Comparison of ENCODE assay signal across 1 cellular context in the genomic region with DNA sequence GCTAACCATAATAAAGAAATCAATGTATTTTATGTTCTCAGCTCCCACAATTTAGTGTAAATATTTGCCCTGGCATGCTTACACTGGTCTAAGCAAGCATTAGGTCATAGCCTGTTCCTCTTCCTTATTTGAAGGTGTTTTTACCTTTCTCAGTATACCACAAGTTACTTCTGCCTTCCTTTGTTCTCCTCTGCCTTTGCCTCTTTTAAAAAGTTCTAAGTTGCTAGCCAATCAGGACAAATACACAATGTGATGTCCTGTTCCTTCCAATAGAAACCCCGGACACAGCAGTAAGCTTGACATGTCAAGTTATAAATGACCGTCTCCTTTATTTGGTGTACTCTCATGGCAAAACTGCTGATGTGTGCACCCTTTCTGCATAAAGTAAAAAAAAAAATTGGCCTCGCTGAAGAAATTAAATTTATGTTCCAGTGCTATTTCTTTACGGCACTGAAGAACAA.
TF ChIP-seq lines count a peak whose summit lies in the region.

No MANE protein-coding gene starts in this region.

TF ChIP-seq in HepG2, 621 proteins besides CTCF, POLR2A, EP300 and RAD21 (continued from another document and continues in another):
- TF ChIP-seq, protein P1, sequence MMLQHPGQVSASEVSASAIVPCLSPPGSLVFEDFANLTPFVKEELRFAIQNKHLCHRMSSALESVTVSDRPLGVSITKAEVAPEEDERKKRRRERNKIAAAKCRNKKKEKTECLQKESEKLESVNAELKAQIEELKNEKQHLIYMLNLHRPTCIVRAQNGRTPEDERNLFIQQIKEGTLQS (CRISPR knock-in tag; IDR thresholded peaks at IDR 0.05): peak; percentile 47; the same call in 1 of the 2 replicates
- TF ChIP-seq DR1 (CRISPR knock-in tag; IDR thresholded peaks at IDR 0.05): no peak
- no peak; the same call in 1 of the 2 replicates for TF ChIP-seq GATA4 (IDR thresholded peaks at IDR 0.05; ENCODE audit: borderline replicate concordance, low read depth)
- no peak for TF ChIP-seq YY1 (IDR thresholded peaks at IDR 0.05; ENCODE audit: insufficient read depth, insufficient replicate concordance, low read depth, low read length)
- no peak for TF ChIP-seq ZFP90 (CRISPR knock-in tag; IDR thresholded peaks at IDR 0.05; ENCODE audit: borderline replicate concordance)
- no peak for TF ChIP-seq PAX8 (CRISPR knock-in tag; IDR thresholded peaks at IDR 0.05; ENCODE audit: borderline replicate concordance)
- TF ChIP-seq, protein P2, sequence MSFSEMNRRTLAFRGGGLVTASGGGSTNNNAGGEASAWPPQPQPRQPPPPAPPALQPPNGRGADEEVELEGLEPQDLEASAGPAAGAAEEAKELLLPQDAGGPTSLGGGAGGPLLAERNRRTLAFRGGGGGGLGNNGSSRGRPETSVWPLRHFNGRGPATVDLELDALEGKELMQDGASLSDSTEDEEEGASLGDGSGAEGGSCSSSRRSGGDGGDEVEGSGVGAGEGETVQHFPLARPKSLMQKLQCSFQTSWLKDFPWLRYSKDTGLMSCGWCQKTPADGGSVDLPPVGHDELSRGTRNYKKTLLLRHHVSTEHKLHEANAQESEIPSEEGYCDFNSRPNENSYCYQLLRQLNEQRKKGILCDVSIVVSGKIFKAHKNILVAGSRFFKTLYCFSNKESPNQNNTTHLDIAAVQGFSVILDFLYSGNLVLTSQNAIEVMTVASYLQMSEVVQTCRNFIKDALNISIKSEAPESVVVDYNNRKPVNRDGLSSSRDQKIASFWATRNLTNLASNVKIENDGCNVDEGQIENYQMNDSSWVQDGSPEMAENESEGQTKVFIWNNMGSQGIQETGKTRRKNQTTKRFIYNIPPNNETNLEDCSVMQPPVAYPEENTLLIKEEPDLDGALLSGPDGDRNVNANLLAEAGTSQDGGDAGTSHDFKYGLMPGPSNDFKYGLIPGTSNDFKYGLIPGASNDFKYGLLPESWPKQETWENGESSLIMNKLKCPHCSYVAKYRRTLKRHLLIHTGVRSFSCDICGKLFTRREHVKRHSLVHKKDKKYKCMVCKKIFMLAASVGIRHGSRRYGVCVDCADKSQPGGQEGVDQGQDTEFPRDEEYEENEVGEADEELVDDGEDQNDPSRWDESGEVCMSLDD (CRISPR knock-in tag; IDR thresholded peaks at IDR 0.05; ENCODE audit: borderline replicate concordance): no peak
- TF ChIP-seq ZNF253 (CRISPR knock-in tag; IDR thresholded peaks at IDR 0.05; ENCODE audit: borderline replicate concordance): no peak
- TF ChIP-seq ZNF274 (CRISPR knock-in tag; IDR thresholded peaks at IDR 0.05): no peak
- TF ChIP-seq, protein P3, sequence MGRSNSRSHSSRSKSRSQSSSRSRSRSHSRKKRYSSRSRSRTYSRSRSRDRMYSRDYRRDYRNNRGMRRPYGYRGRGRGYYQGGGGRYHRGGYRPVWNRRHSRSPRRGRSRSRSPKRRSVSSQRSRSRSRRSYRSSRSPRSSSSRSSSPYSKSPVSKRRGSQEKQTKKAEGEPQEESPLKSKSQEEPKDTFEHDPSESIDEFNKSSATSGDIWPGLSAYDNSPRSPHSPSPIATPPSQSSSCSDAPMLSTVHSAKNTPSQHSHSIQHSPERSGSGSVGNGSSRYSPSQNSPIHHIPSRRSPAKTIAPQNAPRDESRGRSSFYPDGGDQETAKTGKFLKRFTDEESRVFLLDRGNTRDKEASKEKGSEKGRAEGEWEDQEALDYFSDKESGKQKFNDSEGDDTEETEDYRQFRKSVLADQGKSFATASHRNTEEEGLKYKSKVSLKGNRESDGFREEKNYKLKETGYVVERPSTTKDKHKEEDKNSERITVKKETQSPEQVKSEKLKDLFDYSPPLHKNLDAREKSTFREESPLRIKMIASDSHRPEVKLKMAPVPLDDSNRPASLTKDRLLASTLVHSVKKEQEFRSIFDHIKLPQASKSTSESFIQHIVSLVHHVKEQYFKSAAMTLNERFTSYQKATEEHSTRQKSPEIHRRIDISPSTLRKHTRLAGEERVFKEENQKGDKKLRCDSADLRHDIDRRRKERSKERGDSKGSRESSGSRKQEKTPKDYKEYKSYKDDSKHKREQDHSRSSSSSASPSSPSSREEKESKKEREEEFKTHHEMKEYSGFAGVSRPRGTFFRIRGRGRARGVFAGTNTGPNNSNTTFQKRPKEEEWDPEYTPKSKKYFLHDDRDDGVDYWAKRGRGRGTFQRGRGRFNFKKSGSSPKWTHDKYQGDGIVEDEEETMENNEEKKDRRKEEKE (IDR thresholded peaks at IDR 0.05): no peak
- no peak for TF ChIP-seq FOXP1 (IDR thresholded peaks at IDR 0.05)
- TF ChIP-seq FOXP1 (CRISPR knock-in tag; IDR thresholded peaks at IDR 0.05): peak; percentile 63; the same call in 1 of the 2 replicates
- TF ChIP-seq, protein P4, sequence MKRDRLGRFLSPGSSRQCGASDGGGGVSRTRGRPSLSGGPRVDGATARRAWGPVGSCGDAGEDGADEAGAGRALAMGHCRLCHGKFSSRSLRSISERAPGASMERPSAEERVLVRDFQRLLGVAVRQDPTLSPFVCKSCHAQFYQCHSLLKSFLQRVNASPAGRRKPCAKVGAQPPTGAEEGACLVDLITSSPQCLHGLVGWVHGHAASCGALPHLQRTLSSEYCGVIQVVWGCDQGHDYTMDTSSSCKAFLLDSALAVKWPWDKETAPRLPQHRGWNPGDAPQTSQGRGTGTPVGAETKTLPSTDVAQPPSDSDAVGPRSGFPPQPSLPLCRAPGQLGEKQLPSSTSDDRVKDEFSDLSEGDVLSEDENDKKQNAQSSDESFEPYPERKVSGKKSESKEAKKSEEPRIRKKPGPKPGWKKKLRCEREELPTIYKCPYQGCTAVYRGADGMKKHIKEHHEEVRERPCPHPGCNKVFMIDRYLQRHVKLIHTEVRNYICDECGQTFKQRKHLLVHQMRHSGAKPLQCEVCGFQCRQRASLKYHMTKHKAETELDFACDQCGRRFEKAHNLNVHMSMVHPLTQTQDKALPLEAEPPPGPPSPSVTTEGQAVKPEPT (CRISPR knock-in tag; IDR thresholded peaks at IDR 0.05; ENCODE audit: low read depth): no peak
- no peak for TF ChIP-seq ETV6 (CRISPR knock-in tag; conservative IDR thresholded peaks at IDR 0.05)
- TF ChIP-seq JUND (CRISPR knock-in tag; IDR thresholded peaks at IDR 0.05): no peak
- TF ChIP-seq, protein P5, sequence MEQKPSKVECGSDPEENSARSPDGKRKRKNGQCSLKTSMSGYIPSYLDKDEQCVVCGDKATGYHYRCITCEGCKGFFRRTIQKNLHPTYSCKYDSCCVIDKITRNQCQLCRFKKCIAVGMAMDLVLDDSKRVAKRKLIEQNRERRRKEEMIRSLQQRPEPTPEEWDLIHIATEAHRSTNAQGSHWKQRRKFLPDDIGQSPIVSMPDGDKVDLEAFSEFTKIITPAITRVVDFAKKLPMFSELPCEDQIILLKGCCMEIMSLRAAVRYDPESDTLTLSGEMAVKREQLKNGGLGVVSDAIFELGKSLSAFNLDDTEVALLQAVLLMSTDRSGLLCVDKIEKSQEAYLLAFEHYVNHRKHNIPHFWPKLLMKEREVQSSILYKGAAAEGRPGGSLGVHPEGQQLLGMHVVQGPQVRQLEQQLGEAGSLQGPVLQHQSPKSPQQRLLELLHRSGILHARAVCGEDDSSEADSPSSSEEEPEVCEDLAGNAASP (CRISPR knock-in tag; IDR thresholded peaks at IDR 0.05; ENCODE audit: borderline replicate concordance): no peak
- TF ChIP-seq MYNN (CRISPR knock-in tag; IDR thresholded peaks at IDR 0.05; ENCODE audit: low read depth): no peak
- no peak for TF ChIP-seq ZNF101 (CRISPR knock-in tag; IDR thresholded peaks at IDR 0.05; ENCODE audit: borderline replicate concordance, low read depth)
- TF ChIP-seq, protein P6, sequence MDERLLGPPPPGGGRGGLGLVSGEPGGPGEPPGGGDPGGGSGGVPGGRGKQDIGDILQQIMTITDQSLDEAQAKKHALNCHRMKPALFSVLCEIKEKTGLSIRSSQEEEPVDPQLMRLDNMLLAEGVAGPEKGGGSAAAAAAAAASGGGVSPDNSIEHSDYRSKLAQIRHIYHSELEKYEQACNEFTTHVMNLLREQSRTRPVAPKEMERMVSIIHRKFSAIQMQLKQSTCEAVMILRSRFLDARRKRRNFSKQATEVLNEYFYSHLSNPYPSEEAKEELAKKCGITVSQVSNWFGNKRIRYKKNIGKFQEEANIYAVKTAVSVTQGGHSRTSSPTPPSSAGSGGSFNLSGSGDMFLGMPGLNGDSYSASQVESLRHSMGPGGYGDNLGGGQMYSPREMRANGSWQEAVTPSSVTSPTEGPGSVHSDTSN (CRISPR knock-in tag; IDR thresholded peaks at IDR 0.05): no peak
- TF ChIP-seq, protein P7, sequence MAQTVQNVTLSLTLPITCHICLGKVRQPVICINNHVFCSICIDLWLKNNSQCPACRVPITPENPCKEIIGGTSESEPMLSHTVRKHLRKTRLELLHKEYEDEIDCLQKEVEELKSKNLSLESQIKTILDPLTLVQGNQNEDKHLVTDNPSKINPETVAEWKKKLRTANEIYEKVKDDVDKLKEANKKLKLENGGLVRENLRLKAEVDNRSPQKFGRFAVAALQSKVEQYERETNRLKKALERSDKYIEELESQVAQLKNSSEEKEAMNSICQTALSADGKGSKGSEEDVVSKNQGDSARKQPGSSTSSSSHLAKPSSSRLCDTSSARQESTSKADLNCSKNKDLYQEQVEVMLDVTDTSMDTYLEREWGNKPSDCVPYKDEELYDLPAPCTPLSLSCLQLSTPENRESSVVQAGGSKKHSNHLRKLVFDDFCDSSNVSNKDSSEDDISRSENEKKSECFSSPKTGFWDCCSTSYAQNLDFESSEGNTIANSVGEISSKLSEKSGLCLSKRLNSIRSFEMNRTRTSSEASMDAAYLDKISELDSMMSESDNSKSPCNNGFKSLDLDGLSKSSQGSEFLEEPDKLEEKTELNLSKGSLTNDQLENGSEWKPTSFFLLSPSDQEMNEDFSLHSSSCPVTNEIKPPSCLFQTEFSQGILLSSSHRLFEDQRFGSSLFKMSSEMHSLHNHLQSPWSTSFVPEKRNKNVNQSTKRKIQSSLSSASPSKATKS (CRISPR knock-in tag; IDR thresholded peaks at IDR 0.05): no peak
- no peak for TF ChIP-seq ARID2 (CRISPR knock-in tag; IDR thresholded peaks at IDR 0.05; ENCODE audit: borderline replicate concordance)
- TF ChIP-seq, protein P8, sequence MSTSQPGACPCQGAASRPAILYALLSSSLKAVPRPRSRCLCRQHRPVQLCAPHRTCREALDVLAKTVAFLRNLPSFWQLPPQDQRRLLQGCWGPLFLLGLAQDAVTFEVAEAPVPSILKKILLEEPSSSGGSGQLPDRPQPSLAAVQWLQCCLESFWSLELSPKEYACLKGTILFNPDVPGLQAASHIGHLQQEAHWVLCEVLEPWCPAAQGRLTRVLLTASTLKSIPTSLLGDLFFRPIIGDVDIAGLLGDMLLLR (CRISPR knock-in tag; IDR thresholded peaks at IDR 0.05): no peak
- TF ChIP-seq ZBTB21 (CRISPR knock-in tag; IDR thresholded peaks at IDR 0.05): no peak
- TF ChIP-seq, protein P9, sequence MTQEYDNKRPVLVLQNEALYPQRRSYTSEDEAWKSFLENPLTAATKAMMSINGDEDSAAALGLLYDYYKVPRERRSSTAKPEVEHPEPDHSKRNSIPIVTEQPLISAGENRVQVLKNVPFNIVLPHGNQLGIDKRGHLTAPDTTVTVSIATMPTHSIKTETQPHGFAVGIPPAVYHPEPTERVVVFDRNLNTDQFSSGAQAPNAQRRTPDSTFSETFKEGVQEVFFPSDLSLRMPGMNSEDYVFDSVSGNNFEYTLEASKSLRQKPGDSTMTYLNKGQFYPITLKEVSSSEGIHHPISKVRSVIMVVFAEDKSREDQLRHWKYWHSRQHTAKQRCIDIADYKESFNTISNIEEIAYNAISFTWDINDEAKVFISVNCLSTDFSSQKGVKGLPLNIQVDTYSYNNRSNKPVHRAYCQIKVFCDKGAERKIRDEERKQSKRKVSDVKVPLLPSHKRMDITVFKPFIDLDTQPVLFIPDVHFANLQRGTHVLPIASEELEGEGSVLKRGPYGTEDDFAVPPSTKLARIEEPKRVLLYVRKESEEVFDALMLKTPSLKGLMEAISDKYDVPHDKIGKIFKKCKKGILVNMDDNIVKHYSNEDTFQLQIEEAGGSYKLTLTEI (CRISPR knock-in tag; conservative IDR thresholded peaks at IDR 0.05): no peak
- TF ChIP-seq ZSCAN30 (CRISPR knock-in tag; IDR thresholded peaks at IDR 0.05): 0 out of 2 replicates have a peak, but pooled peaks have one; percentile 60
- TF ChIP-seq SIX4 (CRISPR knock-in tag; IDR thresholded peaks at IDR 0.05): no peak
- TF ChIP-seq SCMH1 (CRISPR knock-in tag; IDR thresholded peaks at IDR 0.05; ENCODE audit: borderline replicate concordance): no peak
- peak; percentile 57; the same call in 1 of the 2 replicates for TF ChIP-seq JUN (CRISPR knock-in tag; IDR thresholded peaks at IDR 0.05)
- no peak for TF ChIP-seq PHF21A (CRISPR knock-in tag; IDR thresholded peaks at IDR 0.05)
- peak; percentile 44; the same call in 1 of the 2 replicates for TF ChIP-seq ATF7 (IDR thresholded peaks at IDR 0.05)
- TF ChIP-seq ATF7 (CRISPR knock-in tag; IDR thresholded peaks at IDR 0.05): no peak
- no peak for TF ChIP-seq ATAD3A (CRISPR knock-in tag; IDR thresholded peaks at IDR 0.05)
- TF ChIP-seq, protein P10, sequence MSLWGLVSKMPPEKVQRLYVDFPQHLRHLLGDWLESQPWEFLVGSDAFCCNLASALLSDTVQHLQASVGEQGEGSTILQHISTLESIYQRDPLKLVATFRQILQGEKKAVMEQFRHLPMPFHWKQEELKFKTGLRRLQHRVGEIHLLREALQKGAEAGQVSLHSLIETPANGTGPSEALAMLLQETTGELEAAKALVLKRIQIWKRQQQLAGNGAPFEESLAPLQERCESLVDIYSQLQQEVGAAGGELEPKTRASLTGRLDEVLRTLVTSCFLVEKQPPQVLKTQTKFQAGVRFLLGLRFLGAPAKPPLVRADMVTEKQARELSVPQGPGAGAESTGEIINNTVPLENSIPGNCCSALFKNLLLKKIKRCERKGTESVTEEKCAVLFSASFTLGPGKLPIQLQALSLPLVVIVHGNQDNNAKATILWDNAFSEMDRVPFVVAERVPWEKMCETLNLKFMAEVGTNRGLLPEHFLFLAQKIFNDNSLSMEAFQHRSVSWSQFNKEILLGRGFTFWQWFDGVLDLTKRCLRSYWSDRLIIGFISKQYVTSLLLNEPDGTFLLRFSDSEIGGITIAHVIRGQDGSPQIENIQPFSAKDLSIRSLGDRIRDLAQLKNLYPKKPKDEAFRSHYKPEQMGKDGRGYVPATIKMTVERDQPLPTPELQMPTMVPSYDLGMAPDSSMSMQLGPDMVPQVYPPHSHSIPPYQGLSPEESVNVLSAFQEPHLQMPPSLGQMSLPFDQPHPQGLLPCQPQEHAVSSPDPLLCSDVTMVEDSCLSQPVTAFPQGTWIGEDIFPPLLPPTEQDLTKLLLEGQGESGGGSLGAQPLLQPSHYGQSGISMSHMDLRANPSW (CRISPR knock-in tag; IDR thresholded peaks at IDR 0.05; ENCODE audit: borderline replicate concordance): no peak
- TF ChIP-seq ZSCAN21 (CRISPR knock-in tag; IDR thresholded peaks at IDR 0.05; ENCODE audit: borderline replicate concordance): no peak
- TF ChIP-seq, protein P11, sequence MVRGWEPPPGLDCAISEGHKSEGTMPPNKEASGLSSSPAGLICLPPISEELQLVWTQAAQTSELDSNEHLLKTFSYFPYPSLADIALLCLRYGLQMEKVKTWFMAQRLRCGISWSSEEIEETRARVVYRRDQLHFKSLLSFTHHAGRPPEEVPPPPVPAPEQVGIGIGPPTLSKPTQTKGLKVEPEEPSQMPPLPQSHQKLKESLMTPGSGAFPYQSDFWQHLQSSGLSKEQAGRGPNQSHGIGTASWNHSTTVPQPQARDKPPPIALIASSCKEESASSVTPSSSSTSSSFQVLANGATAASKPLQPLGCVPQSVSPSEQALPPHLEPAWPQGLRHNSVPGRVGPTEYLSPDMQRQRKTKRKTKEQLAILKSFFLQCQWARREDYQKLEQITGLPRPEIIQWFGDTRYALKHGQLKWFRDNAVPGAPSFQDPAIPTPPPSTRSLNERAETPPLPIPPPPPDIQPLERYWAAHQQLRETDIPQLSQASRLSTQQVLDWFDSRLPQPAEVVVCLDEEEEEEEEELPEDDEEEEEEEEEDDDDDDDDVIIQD (CRISPR knock-in tag; IDR thresholded peaks at IDR 0.05; ENCODE audit: low read depth): peak; percentile 46; the same call in 1 of the 2 replicates
- TF ChIP-seq HMG20A (CRISPR knock-in tag; IDR thresholded peaks at IDR 0.05; ENCODE audit: borderline replicate concordance): peak; percentile 78; the same call in 1 of the 2 replicates
